Comparison of ENCODE assay signal across 8 cellular contexts in genomic region chr7:120272896-120273475, GRCh38. TPM values are rescaled to one million over a fixed set of nuclear protein-coding genes. Genes with fewer than 3 reads are reported as not detected.
DNase-seq lines count a peak whose midpoint lies in the region; ATAC-seq and TF ChIP-seq lines count a peak whose summit lies in the region.

KCND2 (plus strand) TSS chr7:120273175.

- H3K27ac Mint-ChIP-seq in activated T-cell treated with anti-CD3 and anti-CD28 coated beads, Interleukin-2, amount 50 U/mL, for 24 hours, result no peak within 1 kb of the TSS
- H3K27ac Mint-ChIP-seq in osteocyte (ENCODE audit: unreplicated experiment), result no peak within 1 kb of the TSS

- H3K36me3 ChIP-seq in PC-3 (ENCODE audit: low read depth, low read length), result no peaks in the 10 kb centered on the region

- TF ChIP-seq POLR2A in erythroblast (IDR thresholded peaks at IDR 0.05; ENCODE audit: low read length), result no peak

- no peaks in the 10 kb centered on the region for H3K36me3 Mint-ChIP-seq in activated T-cell treated with anti-CD3 and anti-CD28 coated beads, Interleukin-2, amount 50 U/mL, for 24 hours (ENCODE audit: low read depth)
- H3K36me3 Mint-ChIP-seq in osteocyte (ENCODE audit: unreplicated experiment), result no peaks in the 10 kb centered on the region

- H3K9me3 Mint-ChIP-seq in activated T-cell treated with anti-CD3 and anti-CD28 coated beads, Interleukin-2, amount 50 U/mL, for 24 hours, result peaks cover 2% of the 10 kb centered on the region
- no peaks in the 10 kb centered on the region for H3K9me3 Mint-ChIP-seq in osteocyte (ENCODE audit: unreplicated experiment)

- no peak for DNase-seq in activated T-cell treated with anti-CD3 and anti-CD28 coated beads, Interleukin-2, amount 50 U/mL, for 24 hours
- DNase-seq in activated T-cell treated with anti-CD3 and anti-CD28 coated beads, Interleukin-2, amount 50 U/mL, for 1 hour, result no peak
- DNase-seq in PC-3, result no peak
- peak; percentile 26 for DNase-seq in fibroblast of mammary gland (ENCODE audit: low read depth)
- DNase-seq in osteocyte (ENCODE audit: extremely low spot score, unreplicated experiment), result no peak
- DNase-seq in erythroblast (lab: John Stamatoyannopoulos, UW), result no peak
- DNase-seq in activated naive CD4-positive, alpha-beta T cell (lab: John Stamatoyannopoulos, UW), result no peak

- CTCF ChIA-PET in PC-3 (lab: Charles Lee), result no interaction called here

- H3K4me2 ChIP-seq in PC-3 (ENCODE audit: low read length), result peak within 1 kb of the TSS; percentile 90

- no peaks in the 10 kb centered on the region for H3K79me2 ChIP-seq in PC-3 (ENCODE audit: low read length)

- peak within 1 kb of the TSS; percentile 86 for H2AFZ ChIP-seq in PC-3 (ENCODE audit: low read length)

- peak within 1 kb of the TSS; percentile 58 for H3K4me3 Mint-ChIP-seq in activated T-cell treated with anti-CD3 and anti-CD28 coated beads, Interleukin-2, amount 50 U/mL, for 24 hours
- peak within 1 kb of the TSS; percentile 94 for H3K4me3 Mint-ChIP-seq in osteocyte (ENCODE audit: unreplicated experiment)

- peaks cover 7% of the 10 kb centered on the region for H3K27me3 ChIP-seq in PC-3 (ENCODE audit: low read length)

- no peaks in the 10 kb centered on the region for H3K9me2 ChIP-seq in PC-3 (replicated peaks; ENCODE audit: low read length)

- no peaks in the 10 kb centered on the region for H3F3A ChIP-seq in PC-3 (ENCODE audit: low read length, unreplicated experiment)

- intact Hi-C loops in PC-3 (cut with micrococcal nuclease), result loop anchor here (1.0 to 5.0 kb wide), 7 partner anchors 134 to 1355 kb away; no protein-coding TSS in a partner anchor

- H3K4me1 ChIP-seq in PC-3 (ENCODE audit: insufficient read depth, low read length), result no peaks in the 10 kb centered on the region

- H3K27me3 Mint-ChIP-seq in activated T-cell treated with anti-CD3 and anti-CD28 coated beads, Interleukin-2, amount 50 U/mL, for 24 hours, result peaks cover 38% of the 10 kb centered on the region
- peaks cover 7% of the 10 kb centered on the region for H3K27me3 Mint-ChIP-seq in osteocyte (ENCODE audit: unreplicated experiment)

- TF ChIP-seq CTCF in PC-3 (conservative IDR thresholded peaks at IDR 0.05; ENCODE audit: low read depth, low read length), result no peak
- no peak for TF ChIP-seq CTCF in fibroblast of mammary gland (conservative IDR thresholded peaks at IDR 0.05; ENCODE audit: control insufficient read depth, insufficient read depth, low read depth, low read length)
- TF ChIP-seq CTCF in osteocyte (IDR thresholded peaks at IDR 0.05), result no peak

- BruUV-seq in PC-3 (replicated peaks; lab: Mats Ljungman, UMichigan), result no TSS peak

- H3K9ac ChIP-seq in PC-3 (ENCODE audit: low read length), result no peak within 1 kb of the TSS

- no peak within 1 kb of the TSS for H3K27ac ChIP-seq in PC-3 (ENCODE audit: low read length)

- peak within 1 kb of the TSS; percentile 72 for H3K4me3 ChIP-seq in PC-3 (ENCODE audit: low read length)
- peak within 1 kb of the TSS; percentile 77 for H3K4me3 ChIP-seq in fibroblast of mammary gland (ENCODE audit: control insufficient read depth, low read depth, low read length)

- H3K9me3 ChIP-seq in PC-3 (ENCODE audit: low read length), result no peaks in the 10 kb centered on the region

- H3K4me1 Mint-ChIP-seq in activated T-cell treated with anti-CD3 and anti-CD28 coated beads, Interleukin-2, amount 50 U/mL, for 24 hours (ENCODE audit: low read depth), result peaks cover 8% of the 10 kb centered on the region
- H3K4me1 Mint-ChIP-seq in osteocyte (ENCODE audit: unreplicated experiment), result peaks cover 7% of the 10 kb centered on the region

- ATAC-seq in HG02981 (IDR thresholded peaks at IDR 0.05; ENCODE audit: unreplicated experiment) (peak; percentile 33), PC-3 (peak; percentile 63)

- H4K20me1 ChIP-seq in PC-3 (ENCODE audit: low read length), result no peaks in the 10 kb centered on the region

- POLR2A ChIA-PET in PC-3 (lab: Charles Lee; ENCODE audit: unreplicated experiment), result no interaction called here

RNA-seq across cellular contexts. Expression of gene KCND2, which starts in this region (rescaled TPM):
- total RNA-seq in PC-3 (2014; rRNA removed), result 0.17 and 0.33 TPM in 2 replicates
- total RNA-seq in osteocyte, result 0.42 and 0.46 TPM in 2 replicates

Comparison
In these comparisons a context has a peak if more than half of its experiments do, and no peak if none do; other contexts are left out.
1. Peak in ATAC-seq, H3K4me3 ChIP-seq and H3K4me2 ChIP-seq in PC-3; RNA of the gene not detected or under 1 TPM.